In genomic region chr19:38619361-38620174, GRCh38 we compare ENCODE assay signal across 8 cellular contexts. TPM values are rescaled to one million over a fixed set of nuclear protein-coding genes. Genes with fewer than 3 reads are reported as not detected.
A peak's percentile ranks its signal among the peaks of the same experiment; 100 is the strongest.
DNase-seq lines count a peak whose midpoint lies in the region; ATAC-seq and TF ChIP-seq lines count a peak whose summit lies in the region.

No MANE protein-coding gene starts in this region.

- H3K36me3 Mint-ChIP-seq in activated CD8-positive, alpha-beta memory T cell treated with anti-CD3 and anti-CD28 coated beads, Interleukin-2, amount 10 ng/mL, durations not matched to agents 7 days and 5 days = peaks cover 36% of the 10 kb centered on the region

- H3K27me3 ChIP-seq in left lung = no peaks in the 10 kb centered on the region
- H3K27me3 ChIP-seq in thyroid gland = no peaks in the 10 kb centered on the region

- peaks cover 41% of the 10 kb centered on the region for H3K4me1 Mint-ChIP-seq in activated CD8-positive, alpha-beta memory T cell treated with anti-CD3 and anti-CD28 coated beads, Interleukin-2, amount 10 ng/mL, durations not matched to agents 7 days and 5 days

- 16 to 18% methylated on average over 21 of the region's 21 CpGs for WGBS in thyroid gland, 2 donors

- peaks cover 0 to 44% of the 10 kb centered on the region in 2 donors for H3K36me3 ChIP-seq in left lung
- H3K36me3 ChIP-seq in thyroid gland = peaks cover 25 to 38% of the 10 kb centered on the region in 2 donors

- peak overlapping the region; percentile 89 for H3K27ac Mint-ChIP-seq in activated CD8-positive, alpha-beta memory T cell treated with anti-CD3 and anti-CD28 coated beads, Interleukin-2, amount 10 ng/mL, durations not matched to agents 7 days and 5 days

- no peaks in the 10 kb centered on the region for H3K27me3 Mint-ChIP-seq in activated CD8-positive, alpha-beta memory T cell treated with anti-CD3 and anti-CD28 coated beads, Interleukin-2, amount 10 ng/mL, durations not matched to agents 7 days and 5 days

- peak overlapping the region; percentile 75 to 90 for H3K4me3 ChIP-seq in left lung
- H3K4me3 ChIP-seq in thyroid gland (replicated peaks in 1 of 3) = peak overlapping the region; percentile 93 to 97 (median 96)

- no peaks in the 10 kb centered on the region for H3K9me3 Mint-ChIP-seq in activated CD8-positive, alpha-beta memory T cell treated with anti-CD3 and anti-CD28 coated beads, Interleukin-2, amount 10 ng/mL, durations not matched to agents 7 days and 5 days (ENCODE audit: low read depth)

- DNase-seq in activated CD8-positive, alpha-beta memory T cell treated with anti-CD3 and anti-CD28 coated beads, Interleukin-2, amount 10 ng/mL, durations not matched to agents 7 days and 5 days = no peak
- no peak for DNase-seq in activated CD8-positive, alpha-beta memory T cell treated with anti-CD3 and anti-CD28 coated beads for 24 hours
- DNase-seq in left lung = no peak
- DNase-seq in thyroid gland = no peak
- DNase-seq in NCI-H1092 (lab: John Stamatoyannopoulos, UW) = no peak
- DNase-seq in G401 (ENCODE audit: low spot score) = no peak
- no peak for DNase-seq in NCI-H510A treated with DMSO at 0.1 percent for 48 hours (lab: John Stamatoyannopoulos, UW)

- H3K9me3 ChIP-seq in left lung = no peaks in the 10 kb centered on the region
- H3K9me3 ChIP-seq in thyroid gland = no peaks in the 10 kb centered on the region

- peak overlapping the region; percentile 83 for H3K27ac ChIP-seq in angular gyrus (ENCODE audit: low read depth, low read length)
- peak overlapping the region; percentile 47 to 84 for H3K27ac ChIP-seq in left lung
- peak overlapping the region; percentile 41 to 77 (median 68) for H3K27ac ChIP-seq in thyroid gland

- TF ChIP-seq CTCF in left lung (IDR thresholded peaks at IDR 0.05) (peak in 1 of 2 donors; percentile 5), thyroid gland (IDR thresholded peaks at IDR 0.05) (no peak)

- CTCF ChIA-PET in activated CD8-positive, alpha-beta memory T cell treated with anti-CD3 and anti-CD28 coated beads, Interleukin-2, amount 10 ng/mL, durations not matched to agents 7 days and 5 days (lab: Charles Lee) = interaction anchor here (1.1 to 6.6 kb wide), 12 partner anchors 9 to 310 kb away, joined by 3 to 93 read pairs (median 6); partner anchors contain the start of genes ACTN4, CATSPERG, FAM98C and MRPS12

- intact Hi-C loops in left lung (cut with DNase I) = loop anchor here in 1 of 2 donors (10.0 kb wide), 1 partner anchor 215 kb away; the partner anchor contains the start of gene FAM98C
- intact Hi-C loops in thyroid gland (cut with DNase I) = no loop called here

- no peak for ATAC-seq in activated CD8-positive, alpha-beta memory T cell treated with anti-CD3 and anti-CD28 coated beads, Interleukin-2, amount 10 ng/mL, durations not matched to agents 7 days and 5 days
- no peak for ATAC-seq in left lung

- in situ Hi-C loops in G401 (cut with HindIII; ENCODE audit: low sequenced_read_pairs) = no loop called here

- H3K4me1 ChIP-seq in left lung (peaks cover 9 to 28% of the 10 kb centered on the region in 2 donors), thyroid gland (peaks cover 17% of the 10 kb centered on the region in 2 donors)

- peak overlapping the region; percentile 96 for H3K4me3 Mint-ChIP-seq in activated CD8-positive, alpha-beta memory T cell treated with anti-CD3 and anti-CD28 coated beads, Interleukin-2, amount 10 ng/mL, durations not matched to agents 7 days and 5 days

- TF ChIP-seq POLR2A in thyroid gland (IDR thresholded peaks at IDR 0.05) = no peak

RNA-seq across cellular contexts. Expression of gene EIF3K, which starts 0.6 kb away (rescaled TPM):
- 100 to 1,000 TPM; 281 to 308 TPM for total RNA-seq in activated CD8-positive, alpha-beta memory T cell treated with anti-CD3 and anti-CD28 coated beads, Interleukin-2, amount 10 ng/mL, durations not matched to agents 7 days and 5 days
- total RNA-seq in left lung (100 to 1,000 TPM; 184 to 224 TPM), thyroid gland (100 to 1,000 TPM; 205 to 504 (median 440) TPM)
- 451 and 515 TPM in 2 replicates for total RNA-seq in G401 (2014; rRNA removed; shearing (Covaris generic))

RNA-seq across cellular contexts. Expression of gene MAP4K1, which starts 1.8 kb away (rescaled TPM):
- 100 to 1,000 TPM; 337 to 497 TPM for total RNA-seq in activated CD8-positive, alpha-beta memory T cell treated with anti-CD3 and anti-CD28 coated beads, Interleukin-2, amount 10 ng/mL, durations not matched to agents 7 days and 5 days
- total RNA-seq in left lung = 10 to 100 TPM in 1 of 2 donors, 1 to 10 TPM in 1; 6.1 to 10.7 TPM
- total RNA-seq in thyroid gland = 1 to 10 TPM in 3 of 4 donors, under 1 TPM in 1; 0.83 to 9.7 (median 2.2) TPM
- total RNA-seq in G401 (2014; rRNA removed; shearing (Covaris generic)) = 0.62 TPM in 1 of 2 replicates, not detected in the other

RNA-seq across cellular contexts. Expression of gene ACTN4, which starts 27.9 kb away (rescaled TPM):
- total RNA-seq in activated CD8-positive, alpha-beta memory T cell treated with anti-CD3 and anti-CD28 coated beads, Interleukin-2, amount 10 ng/mL, durations not matched to agents 7 days and 5 days = 100 to 1,000 TPM; 413 to 433 TPM
- total RNA-seq in left lung (100 to 1,000 TPM; 576 to 647 TPM), thyroid gland (100 to 1,000 TPM; 191 to 479 (median 365) TPM)
- 173 and 182 TPM in 2 replicates for total RNA-seq in G401 (2014; rRNA removed; shearing (Covaris generic))

Comparison
In these comparisons a context has a peak if more than half of its experiments do, and no peak if none do; other contexts are left out.
1. RNA of gene MAP4K1, which starts 1.8 kb away (total RNA-seq): 337 to 497 TPM in activated CD8-positive, alpha-beta memory T cell treated with anti-CD3 and anti-CD28 coated beads, Interleukin-2, amount 10 ng/mL, durations not matched to agents 7 days and 5 days; 6.1 to 10.7 TPM in left lung, 0.83 to 9.7 TPM in thyroid gland and 0.62 TPM in G401; every median in the first group is over 10 times any median in the second.
2. Peak in every context shown above with its lines, with median percentiles within 50 percentile points of each other: H3K27ac ChIP-seq.